In genomic region chr2:169106125-169106524, GRCh38 we compare ENCODE assay signal across 2 cellular contexts.
A peak's percentile ranks its signal among the peaks of the same experiment; 100 is the strongest.
TF ChIP-seq lines count a peak whose summit lies in the region.

No MANE protein-coding gene starts in this region.

TF ChIP-seq in HEK293, 187 proteins besides CTCF, POLR2A, EP300 and RAD21 (continued from another document):
- TF ChIP-seq REST (tag by site-specific recombination; IDR thresholded peaks at IDR 0.05) = peak; percentile 39; the same call in 1 of the 2 replicates

TF ChIP-seq in K562, 482 proteins besides CTCF, POLR2A, EP300 and RAD21 (continued from another document):
- TF ChIP-seq ZBTB26 (CRISPR knock-in tag; IDR thresholded peaks at IDR 0.05) (no peak), RBM25 (IDR thresholded peaks at IDR 0.05; ENCODE audit: low read depth, low read length, severe bottlenecking) (peak; percentile 62)
